ENCODE assay signal across 1 cellular context in the genomic region with DNA sequence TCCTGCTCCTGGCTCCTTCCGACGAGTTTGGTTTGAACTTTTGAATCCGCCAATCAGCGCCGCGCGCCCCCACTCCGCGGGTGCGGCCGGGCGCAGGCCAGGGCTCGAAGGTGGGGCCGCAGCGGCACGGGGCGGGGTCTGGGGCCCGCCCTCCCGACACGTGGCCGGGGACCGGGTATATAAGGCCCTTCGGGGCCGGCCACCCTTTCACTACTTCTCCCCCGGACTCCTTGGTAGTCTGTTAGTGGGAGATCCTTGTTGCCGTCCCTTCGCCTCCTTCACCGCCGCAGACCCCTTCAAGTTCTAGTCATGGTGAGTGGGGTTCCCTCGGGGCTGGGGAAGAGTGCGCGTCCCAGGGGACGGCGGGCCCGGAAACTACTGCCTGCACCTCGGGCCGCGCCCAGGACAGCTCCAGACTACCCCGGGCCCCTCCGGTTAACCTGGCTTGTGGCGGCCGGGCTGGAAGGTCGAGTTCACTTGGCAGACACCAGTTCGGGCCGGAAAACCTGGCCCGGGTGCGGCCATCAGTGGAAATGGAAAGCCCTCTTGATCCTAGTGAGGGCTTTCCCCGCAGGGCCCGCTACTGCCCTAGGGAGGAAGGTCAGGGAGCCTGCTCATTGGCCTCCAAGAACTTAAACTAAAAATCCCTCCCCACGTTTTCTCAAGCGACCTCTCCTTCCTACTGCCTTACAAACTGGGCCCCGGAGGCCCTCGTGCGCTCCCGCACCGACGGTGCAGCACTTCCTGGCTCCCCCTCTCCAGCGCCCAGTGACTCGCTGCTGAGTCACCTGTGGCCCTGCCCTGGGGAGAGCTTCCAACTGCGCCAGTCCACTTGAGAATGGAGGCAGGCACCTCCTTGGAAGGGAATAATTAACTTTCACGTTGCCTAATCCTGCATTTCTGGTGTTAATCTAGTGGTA.
TF ChIP-seq lines count a peak whose summit lies in the region.

A gene (plus strand): TSS at position 210 of the 920 bp plus-strand sequence. CDS start 100 bp downstream, at position 310.

TF ChIP-seq in GM12878, 131 proteins besides CTCF, POLR2A, EP300 and RAD21 (continued from another document and continues in another):
- TF ChIP-seq, protein P1, sequence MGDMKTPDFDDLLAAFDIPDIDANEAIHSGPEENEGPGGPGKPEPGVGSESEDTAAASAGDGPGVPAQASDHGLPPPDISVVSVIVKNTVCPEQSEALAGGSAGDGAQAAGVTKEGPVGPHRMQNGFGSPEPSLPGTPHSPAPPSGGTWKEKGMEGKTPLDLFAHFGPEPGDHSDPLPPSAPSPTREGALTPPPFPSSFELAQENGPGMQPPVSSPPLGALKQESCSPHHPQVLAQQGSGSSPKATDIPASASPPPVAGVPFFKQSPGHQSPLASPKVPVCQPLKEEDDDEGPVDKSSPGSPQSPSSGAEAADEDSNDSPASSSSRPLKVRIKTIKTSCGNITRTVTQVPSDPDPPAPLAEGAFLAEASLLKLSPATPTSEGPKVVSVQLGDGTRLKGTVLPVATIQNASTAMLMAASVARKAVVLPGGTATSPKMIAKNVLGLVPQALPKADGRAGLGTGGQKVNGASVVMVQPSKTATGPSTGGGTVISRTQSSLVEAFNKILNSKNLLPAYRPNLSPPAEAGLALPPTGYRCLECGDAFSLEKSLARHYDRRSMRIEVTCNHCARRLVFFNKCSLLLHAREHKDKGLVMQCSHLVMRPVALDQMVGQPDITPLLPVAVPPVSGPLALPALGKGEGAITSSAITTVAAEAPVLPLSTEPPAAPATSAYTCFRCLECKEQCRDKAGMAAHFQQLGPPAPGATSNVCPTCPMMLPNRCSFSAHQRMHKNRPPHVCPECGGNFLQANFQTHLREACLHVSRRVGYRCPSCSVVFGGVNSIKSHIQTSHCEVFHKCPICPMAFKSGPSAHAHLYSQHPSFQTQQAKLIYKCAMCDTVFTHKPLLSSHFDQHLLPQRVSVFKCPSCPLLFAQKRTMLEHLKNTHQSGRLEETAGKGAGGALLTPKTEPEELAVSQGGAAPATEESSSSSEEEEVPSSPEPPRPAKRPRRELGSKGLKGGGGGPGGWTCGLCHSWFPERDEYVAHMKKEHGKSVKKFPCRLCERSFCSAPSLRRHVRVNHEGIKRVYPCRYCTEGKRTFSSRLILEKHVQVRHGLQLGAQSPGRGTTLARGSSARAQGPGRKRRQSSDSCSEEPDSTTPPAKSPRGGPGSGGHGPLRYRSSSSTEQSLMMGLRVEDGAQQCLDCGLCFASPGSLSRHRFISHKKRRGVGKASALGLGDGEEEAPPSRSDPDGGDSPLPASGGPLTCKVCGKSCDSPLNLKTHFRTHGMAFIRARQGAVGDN (IDR thresholded peaks at IDR 0.05) = peak; percentile 77
- no peak for TF ChIP-seq BCL11A (IDR thresholded peaks at IDR 0.05; ENCODE audit: low read depth, low read length)
- peak; percentile 52 for TF ChIP-seq IKZF1 (conservative IDR thresholded peaks at IDR 0.05)
- peak; percentile 26; the same call in 1 of the 2 replicates for TF ChIP-seq MTA2 (IDR thresholded peaks at IDR 0.05; ENCODE audit: low read depth)
- TF ChIP-seq ZNF207 (IDR thresholded peaks at IDR 0.05; ENCODE audit: borderline replicate concordance) = peak; percentile 84; the same call in 1 of the 2 replicates
- peak; percentile 80 for TF ChIP-seq RAD51 (IDR thresholded peaks at IDR 0.05)
- TF ChIP-seq RUNX3 (IDR thresholded peaks at IDR 0.05; ENCODE audit: low read length) = peak; percentile 54; the same call in 1 of the 2 replicates
- peak; percentile 27; the same call in 1 of the 2 replicates for TF ChIP-seq SPI1 (IDR thresholded peaks at IDR 0.05; ENCODE audit: borderline replicate concordance, insufficient read depth, low read depth, low read length)
- TF ChIP-seq, protein P2, sequence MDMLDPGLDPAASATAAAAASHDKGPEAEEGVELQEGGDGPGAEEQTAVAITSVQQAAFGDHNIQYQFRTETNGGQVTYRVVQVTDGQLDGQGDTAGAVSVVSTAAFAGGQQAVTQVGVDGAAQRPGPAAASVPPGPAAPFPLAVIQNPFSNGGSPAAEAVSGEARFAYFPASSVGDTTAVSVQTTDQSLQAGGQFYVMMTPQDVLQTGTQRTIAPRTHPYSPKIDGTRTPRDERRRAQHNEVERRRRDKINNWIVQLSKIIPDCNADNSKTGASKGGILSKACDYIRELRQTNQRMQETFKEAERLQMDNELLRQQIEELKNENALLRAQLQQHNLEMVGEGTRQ (IDR thresholded peaks at IDR 0.05; ENCODE audit: borderline replicate concordance, low read depth, low read length) = peak; percentile 89
- TF ChIP-seq FOXK2 (IDR thresholded peaks at IDR 0.05) = no peak
- TF ChIP-seq GABPA (IDR thresholded peaks at IDR 0.05; ENCODE audit: low read depth) = peak; percentile 70; the same call in 1 of the 2 replicates
- TF ChIP-seq MTA3 (IDR thresholded peaks at IDR 0.05; ENCODE audit: borderline replicate concordance, low read length) = no peak
- TF ChIP-seq FOXM1 (IDR thresholded peaks at IDR 0.05; ENCODE audit: low read depth, low read length) = peak; percentile 80
- peak in 1 of 2 experiments; percentile 54; a peak in 1 of 3 replicates for TF ChIP-seq EGR1 (IDR thresholded peaks at IDR 0.05; ENCODE audit: borderline replicate concordance in 1 of 2, low read depth in 2 of 2, low read length in 2 of 2)
- peak; percentile 53 for TF ChIP-seq SP1 (IDR thresholded peaks at IDR 0.05; ENCODE audit: low read depth, low read length)
- TF ChIP-seq MXI1 (IDR thresholded peaks at IDR 0.05; ENCODE audit: low read depth, low read length) = peak; percentile 77
- 0 out of 2 replicates have a peak, but pooled peaks have one; percentile 77 for TF ChIP-seq ZBED1 (IDR thresholded peaks at IDR 0.05; ENCODE audit: borderline replicate concordance)
- no peak for TF ChIP-seq SRF (IDR thresholded peaks at IDR 0.05; ENCODE audit: low read depth in 2 of 2, low read length in 2 of 2)
- TF ChIP-seq, protein P3, sequence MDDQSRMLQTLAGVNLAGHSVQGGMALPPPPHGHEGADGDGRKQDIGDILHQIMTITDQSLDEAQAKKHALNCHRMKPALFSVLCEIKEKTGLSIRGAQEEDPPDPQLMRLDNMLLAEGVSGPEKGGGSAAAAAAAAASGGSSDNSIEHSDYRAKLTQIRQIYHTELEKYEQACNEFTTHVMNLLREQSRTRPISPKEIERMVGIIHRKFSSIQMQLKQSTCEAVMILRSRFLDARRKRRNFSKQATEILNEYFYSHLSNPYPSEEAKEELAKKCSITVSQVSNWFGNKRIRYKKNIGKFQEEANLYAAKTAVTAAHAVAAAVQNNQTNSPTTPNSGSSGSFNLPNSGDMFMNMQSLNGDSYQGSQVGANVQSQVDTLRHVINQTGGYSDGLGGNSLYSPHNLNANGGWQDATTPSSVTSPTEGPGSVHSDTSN (IDR thresholded peaks at IDR 0.05; ENCODE audit: insufficient replicate concordance, low read depth, low read length) = no peak
- no peak for TF ChIP-seq ZNF384 (IDR thresholded peaks at IDR 0.05; ENCODE audit: borderline replicate concordance, low read depth, low read length)
- TF ChIP-seq, protein P4, sequence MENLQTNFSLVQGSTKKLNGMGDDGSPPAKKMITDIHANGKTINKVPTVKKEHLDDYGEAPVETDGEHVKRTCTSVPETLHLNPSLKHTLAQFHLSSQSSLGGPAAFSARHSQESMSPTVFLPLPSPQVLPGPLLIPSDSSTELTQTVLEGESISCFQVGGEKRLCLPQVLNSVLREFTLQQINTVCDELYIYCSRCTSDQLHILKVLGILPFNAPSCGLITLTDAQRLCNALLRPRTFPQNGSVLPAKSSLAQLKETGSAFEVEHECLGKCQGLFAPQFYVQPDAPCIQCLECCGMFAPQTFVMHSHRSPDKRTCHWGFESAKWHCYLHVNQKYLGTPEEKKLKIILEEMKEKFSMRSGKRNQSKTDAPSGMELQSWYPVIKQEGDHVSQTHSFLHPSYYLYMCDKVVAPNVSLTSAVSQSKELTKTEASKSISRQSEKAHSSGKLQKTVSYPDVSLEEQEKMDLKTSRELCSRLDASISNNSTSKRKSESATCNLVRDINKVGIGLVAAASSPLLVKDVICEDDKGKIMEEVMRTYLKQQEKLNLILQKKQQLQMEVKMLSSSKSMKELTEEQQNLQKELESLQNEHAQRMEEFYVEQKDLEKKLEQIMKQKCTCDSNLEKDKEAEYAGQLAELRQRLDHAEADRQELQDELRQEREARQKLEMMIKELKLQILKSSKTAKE (IDR thresholded peaks at IDR 0.05; ENCODE audit: low read depth, poor library complexity, severe bottlenecking) = no peak
- peak; percentile 30; the same call in 1 of the 2 replicates for TF ChIP-seq CREM (IDR thresholded peaks at IDR 0.05; ENCODE audit: low read depth)
- no peak for TF ChIP-seq NR2C2 (IDR thresholded peaks at IDR 0.05; ENCODE audit: borderline replicate concordance, control insufficient read depth, insufficient read length, low read depth)
- TF ChIP-seq PAX8 (IDR thresholded peaks at IDR 0.05) = no peak
- peak; percentile 76 for TF ChIP-seq LARP7 (IDR thresholded peaks at IDR 0.05)
- peak; percentile 94 for TF ChIP-seq CBFB (IDR thresholded peaks at IDR 0.05; ENCODE audit: low read depth)
- TF ChIP-seq, protein P5, sequence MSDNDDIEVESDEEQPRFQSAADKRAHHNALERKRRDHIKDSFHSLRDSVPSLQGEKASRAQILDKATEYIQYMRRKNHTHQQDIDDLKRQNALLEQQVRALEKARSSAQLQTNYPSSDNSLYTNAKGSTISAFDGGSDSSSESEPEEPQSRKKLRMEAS (IDR thresholded peaks at IDR 0.05; ENCODE audit: low read depth, low read length) = peak; percentile 80
- peak; percentile 56 to 83; a peak in 3 of 4 replicates for TF ChIP-seq BHLHE40 (IDR thresholded peaks at IDR 0.05; ENCODE audit: borderline replicate concordance in 1 of 2, low read depth in 2 of 2, low read length in 1 of 2)
- TF ChIP-seq NFYA (IDR thresholded peaks at IDR 0.05; ENCODE audit: borderline replicate concordance, low read depth, low read length) = no peak
- TF ChIP-seq, protein P6, sequence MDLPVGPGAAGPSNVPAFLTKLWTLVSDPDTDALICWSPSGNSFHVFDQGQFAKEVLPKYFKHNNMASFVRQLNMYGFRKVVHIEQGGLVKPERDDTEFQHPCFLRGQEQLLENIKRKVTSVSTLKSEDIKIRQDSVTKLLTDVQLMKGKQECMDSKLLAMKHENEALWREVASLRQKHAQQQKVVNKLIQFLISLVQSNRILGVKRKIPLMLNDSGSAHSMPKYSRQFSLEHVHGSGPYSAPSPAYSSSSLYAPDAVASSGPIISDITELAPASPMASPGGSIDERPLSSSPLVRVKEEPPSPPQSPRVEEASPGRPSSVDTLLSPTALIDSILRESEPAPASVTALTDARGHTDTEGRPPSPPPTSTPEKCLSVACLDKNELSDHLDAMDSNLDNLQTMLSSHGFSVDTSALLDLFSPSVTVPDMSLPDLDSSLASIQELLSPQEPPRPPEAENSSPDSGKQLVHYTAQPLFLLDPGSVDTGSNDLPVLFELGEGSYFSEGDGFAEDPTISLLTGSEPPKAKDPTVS (IDR thresholded peaks at IDR 0.05; ENCODE audit: low read depth, low read length) = 0 out of 2 replicates have a peak, but pooled peaks have one; percentile 56
- peak; percentile 100 for TF ChIP-seq POLR2AphosphoS5 (IDR thresholded peaks at IDR 0.05; ENCODE audit: low read length)
- TF ChIP-seq, protein P7, sequence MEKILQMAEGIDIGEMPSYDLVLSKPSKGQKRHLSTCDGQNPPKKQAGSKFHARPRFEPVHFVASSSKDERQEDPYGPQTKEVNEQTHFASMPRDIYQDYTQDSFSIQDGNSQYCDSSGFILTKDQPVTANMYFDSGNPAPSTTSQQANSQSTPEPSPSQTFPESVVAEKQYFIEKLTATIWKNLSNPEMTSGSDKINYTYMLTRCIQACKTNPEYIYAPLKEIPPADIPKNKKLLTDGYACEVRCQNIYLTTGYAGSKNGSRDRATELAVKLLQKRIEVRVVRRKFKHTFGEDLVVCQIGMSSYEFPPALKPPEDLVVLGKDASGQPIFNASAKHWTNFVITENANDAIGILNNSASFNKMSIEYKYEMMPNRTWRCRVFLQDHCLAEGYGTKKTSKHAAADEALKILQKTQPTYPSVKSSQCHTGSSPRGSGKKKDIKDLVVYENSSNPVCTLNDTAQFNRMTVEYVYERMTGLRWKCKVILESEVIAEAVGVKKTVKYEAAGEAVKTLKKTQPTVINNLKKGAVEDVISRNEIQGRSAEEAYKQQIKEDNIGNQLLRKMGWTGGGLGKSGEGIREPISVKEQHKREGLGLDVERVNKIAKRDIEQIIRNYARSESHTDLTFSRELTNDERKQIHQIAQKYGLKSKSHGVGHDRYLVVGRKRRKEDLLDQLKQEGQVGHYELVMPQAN (conservative IDR thresholded peaks at IDR 0.05) = peak; percentile 84
- TF ChIP-seq RFX5 (IDR thresholded peaks at IDR 0.05; ENCODE audit: low read depth, low read length) = peak; percentile 16; the same call in 1 of the 2 replicates
- TF ChIP-seq NFXL1 (IDR thresholded peaks at IDR 0.05; ENCODE audit: borderline replicate concordance) = no peak
- TF ChIP-seq JUNB (IDR thresholded peaks at IDR 0.05) = no peak
- TF ChIP-seq YY1 (IDR thresholded peaks at IDR 0.05; ENCODE audit: low read depth, low read length) = peak; percentile 35
- TF ChIP-seq ASH2L (IDR thresholded peaks at IDR 0.05; ENCODE audit: borderline replicate concordance, low read depth) = peak; percentile 80; the same call in 1 of the 2 replicates
- TF ChIP-seq, protein P8, sequence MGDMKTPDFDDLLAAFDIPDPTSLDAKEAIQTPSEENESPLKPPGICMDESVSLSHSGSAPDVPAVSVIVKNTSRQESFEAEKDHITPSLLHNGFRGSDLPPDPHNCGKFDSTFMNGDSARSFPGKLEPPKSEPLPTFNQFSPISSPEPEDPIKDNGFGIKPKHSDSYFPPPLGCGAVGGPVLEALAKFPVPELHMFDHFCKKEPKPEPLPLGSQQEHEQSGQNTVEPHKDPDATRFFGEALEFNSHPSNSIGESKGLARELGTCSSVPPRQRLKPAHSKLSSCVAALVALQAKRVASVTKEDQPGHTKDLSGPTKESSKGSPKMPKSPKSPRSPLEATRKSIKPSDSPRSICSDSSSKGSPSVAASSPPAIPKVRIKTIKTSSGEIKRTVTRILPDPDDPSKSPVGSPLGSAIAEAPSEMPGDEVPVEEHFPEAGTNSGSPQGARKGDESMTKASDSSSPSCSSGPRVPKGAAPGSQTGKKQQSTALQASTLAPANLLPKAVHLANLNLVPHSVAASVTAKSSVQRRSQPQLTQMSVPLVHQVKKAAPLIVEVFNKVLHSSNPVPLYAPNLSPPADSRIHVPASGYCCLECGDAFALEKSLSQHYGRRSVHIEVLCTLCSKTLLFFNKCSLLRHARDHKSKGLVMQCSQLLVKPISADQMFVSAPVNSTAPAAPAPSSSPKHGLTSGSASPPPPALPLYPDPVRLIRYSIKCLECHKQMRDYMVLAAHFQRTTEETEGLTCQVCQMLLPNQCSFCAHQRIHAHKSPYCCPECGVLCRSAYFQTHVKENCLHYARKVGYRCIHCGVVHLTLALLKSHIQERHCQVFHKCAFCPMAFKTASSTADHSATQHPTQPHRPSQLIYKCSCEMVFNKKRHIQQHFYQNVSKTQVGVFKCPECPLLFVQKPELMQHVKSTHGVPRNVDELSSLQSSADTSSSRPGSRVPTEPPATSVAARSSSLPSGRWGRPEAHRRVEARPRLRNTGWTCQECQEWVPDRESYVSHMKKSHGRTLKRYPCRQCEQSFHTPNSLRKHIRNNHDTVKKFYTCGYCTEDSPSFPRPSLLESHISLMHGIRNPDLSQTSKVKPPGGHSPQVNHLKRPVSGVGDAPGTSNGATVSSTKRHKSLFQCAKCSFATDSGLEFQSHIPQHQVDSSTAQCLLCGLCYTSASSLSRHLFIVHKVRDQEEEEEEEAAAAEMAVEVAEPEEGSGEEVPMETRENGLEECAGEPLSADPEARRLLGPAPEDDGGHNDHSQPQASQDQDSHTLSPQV (IDR thresholded peaks at IDR 0.05) = peak; percentile 32; the same call in 1 of the 2 replicates
- TF ChIP-seq, protein P9, sequence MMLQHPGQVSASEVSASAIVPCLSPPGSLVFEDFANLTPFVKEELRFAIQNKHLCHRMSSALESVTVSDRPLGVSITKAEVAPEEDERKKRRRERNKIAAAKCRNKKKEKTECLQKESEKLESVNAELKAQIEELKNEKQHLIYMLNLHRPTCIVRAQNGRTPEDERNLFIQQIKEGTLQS (IDR thresholded peaks at IDR 0.05; ENCODE audit: borderline replicate concordance, extremely low read depth, low read depth, low read length) = peak; percentile 76
- TF ChIP-seq SIX5 (IDR thresholded peaks at IDR 0.05; ENCODE audit: low read depth, low read length, severe bottlenecking) = no peak
